In the genomic region with DNA sequence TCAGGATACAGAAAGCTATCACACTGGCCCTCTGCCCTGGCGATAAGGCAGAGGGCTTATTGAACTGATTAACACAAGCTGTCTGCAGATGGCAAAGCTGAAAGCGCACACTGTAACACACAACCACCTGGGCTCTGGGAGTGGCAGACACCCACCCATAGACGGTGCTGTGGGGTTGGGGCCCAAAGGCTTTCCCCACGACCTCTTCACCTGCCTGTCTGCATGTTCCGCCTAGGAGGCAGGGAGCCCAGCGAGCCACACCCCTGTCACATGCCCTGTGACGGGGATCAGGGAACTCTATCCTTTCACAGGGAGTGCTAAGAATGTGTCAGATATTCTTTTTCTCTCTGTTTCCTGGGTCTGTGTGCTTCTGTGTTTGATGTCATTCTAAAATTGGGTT, we compare ENCODE assay signal across 1 cellular context.
TF ChIP-seq lines count a peak whose summit lies in the region.

No MANE protein-coding gene starts in this region.

TF ChIP-seq in HepG2, 621 proteins besides CTCF, POLR2A, EP300 and RAD21:
- TF ChIP-seq, protein P1, sequence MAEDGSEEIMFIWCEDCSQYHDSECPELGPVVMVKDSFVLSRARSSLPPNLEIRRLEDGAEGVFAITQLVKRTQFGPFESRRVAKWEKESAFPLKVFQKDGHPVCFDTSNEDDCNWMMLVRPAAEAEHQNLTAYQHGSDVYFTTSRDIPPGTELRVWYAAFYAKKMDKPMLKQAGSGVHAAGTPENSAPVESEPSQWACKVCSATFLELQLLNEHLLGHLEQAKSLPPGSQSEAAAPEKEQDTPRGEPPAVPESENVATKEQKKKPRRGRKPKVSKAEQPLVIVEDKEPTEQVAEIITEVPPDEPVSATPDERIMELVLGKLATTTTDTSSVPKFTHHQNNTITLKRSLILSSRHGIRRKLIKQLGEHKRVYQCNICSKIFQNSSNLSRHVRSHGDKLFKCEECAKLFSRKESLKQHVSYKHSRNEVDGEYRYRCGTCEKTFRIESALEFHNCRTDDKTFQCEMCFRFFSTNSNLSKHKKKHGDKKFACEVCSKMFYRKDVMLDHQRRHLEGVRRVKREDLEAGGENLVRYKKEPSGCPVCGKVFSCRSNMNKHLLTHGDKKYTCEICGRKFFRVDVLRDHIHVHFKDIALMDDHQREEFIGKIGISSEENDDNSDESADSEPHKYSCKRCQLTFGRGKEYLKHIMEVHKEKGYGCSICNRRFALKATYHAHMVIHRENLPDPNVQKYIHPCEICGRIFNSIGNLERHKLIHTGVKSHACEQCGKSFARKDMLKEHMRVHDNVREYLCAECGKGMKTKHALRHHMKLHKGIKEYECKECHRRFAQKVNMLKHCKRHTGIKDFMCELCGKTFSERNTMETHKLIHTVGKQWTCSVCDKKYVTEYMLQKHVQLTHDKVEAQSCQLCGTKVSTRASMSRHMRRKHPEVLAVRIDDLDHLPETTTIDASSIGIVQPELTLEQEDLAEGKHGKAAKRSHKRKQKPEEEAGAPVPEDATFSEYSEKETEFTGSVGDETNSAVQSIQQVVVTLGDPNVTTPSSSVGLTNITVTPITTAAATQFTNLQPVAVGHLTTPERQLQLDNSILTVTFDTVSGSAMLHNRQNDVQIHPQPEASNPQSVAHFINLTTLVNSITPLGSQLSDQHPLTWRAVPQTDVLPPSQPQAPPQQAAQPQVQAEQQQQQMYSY (CRISPR knock-in tag; IDR thresholded peaks at IDR 0.05): no peak
- TF ChIP-seq, protein P2, sequence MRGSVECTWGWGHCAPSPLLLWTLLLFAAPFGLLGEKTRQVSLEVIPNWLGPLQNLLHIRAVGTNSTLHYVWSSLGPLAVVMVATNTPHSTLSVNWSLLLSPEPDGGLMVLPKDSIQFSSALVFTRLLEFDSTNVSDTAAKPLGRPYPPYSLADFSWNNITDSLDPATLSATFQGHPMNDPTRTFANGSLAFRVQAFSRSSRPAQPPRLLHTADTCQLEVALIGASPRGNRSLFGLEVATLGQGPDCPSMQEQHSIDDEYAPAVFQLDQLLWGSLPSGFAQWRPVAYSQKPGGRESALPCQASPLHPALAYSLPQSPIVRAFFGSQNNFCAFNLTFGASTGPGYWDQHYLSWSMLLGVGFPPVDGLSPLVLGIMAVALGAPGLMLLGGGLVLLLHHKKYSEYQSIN (CRISPR knock-in tag; IDR thresholded peaks at IDR 0.05; ENCODE audit: borderline replicate concordance): no peak
- no peak for TF ChIP-seq ZNF841 (CRISPR knock-in tag; IDR thresholded peaks at IDR 0.05; ENCODE audit: borderline replicate concordance)
- no peak for TF ChIP-seq ZFP1 (CRISPR knock-in tag; IDR thresholded peaks at IDR 0.05)
- no peak for TF ChIP-seq AGO1 (IDR thresholded peaks at IDR 0.05; ENCODE audit: low read depth, low read length, poor library complexity, severe bottlenecking)
- TF ChIP-seq SMAD1 (CRISPR knock-in tag; IDR thresholded peaks at IDR 0.05; ENCODE audit: borderline replicate concordance, low read depth): no peak
- no peak for TF ChIP-seq ZNF878 (CRISPR knock-in tag; IDR thresholded peaks at IDR 0.05)
